27 cellular contexts compared by ENCODE assay signal in genomic region chr10:15472008-15472407, GRCh38.
DNase-seq lines count a peak whose midpoint lies in the region; ATAC-seq and TF ChIP-seq lines count a peak whose summit lies in the region.
"Had no signal": no experiment of that assay in that cellular context is flagged by ENCODE, and none has a peak within 500 bp of the region (broad histone marks: within the 10 kb centered on the region; RNA-seq: fewer than 3 reads in every experiment).

No MANE protein-coding gene starts in this region.

- H3K27ac Mint-ChIP-seq in nephron = peak overlapping the region; percentile 79 to 80 (median 80)
- no peak overlapping the region for H3K27ac Mint-ChIP-seq in CD4-positive, alpha-beta T cell
- H3K27ac Mint-ChIP-seq: activated B cell treated with CpG ODN at 0.5 μM for 24 hours had no signal

- peaks cover 19% of the 10 kb centered on the region for H3K4me1 Mint-ChIP-seq in nephron
- H3K4me1 Mint-ChIP-seq in CD4-positive, alpha-beta T cell (ENCODE audit: low read depth) = no peaks in the 10 kb centered on the region
- H3K4me1 Mint-ChIP-seq: activated B cell treated with CpG ODN at 0.5 μM for 24 hours had no signal

- H3K4me1 ChIP-seq in SJSA1 (replicated peaks) (peaks cover 38% of the 10 kb centered on the region), fibroblast of lung (ENCODE audit: control insufficient read depth, extremely low read depth, insufficient read depth, low read length) (peaks cover 5% of the 10 kb centered on the region), SJCRH30 (no peaks in the 10 kb centered on the region)
- H3K4me1 ChIP-seq: colonic mucosa, HAP-1, vagina had no signal

- CTCF ChIA-PET in RWPE1 (lab: Yijun Ruan, JAX) = no interaction called here
- CTCF ChIA-PET in CD4-positive, alpha-beta T cell (lab: Charles Lee) = no interaction called here

- POLR2A ChIA-PET in RWPE1 (lab: Yijun Ruan, JAX; ENCODE audit: low non-redundant PET) = no interaction called here
- POLR2A ChIA-PET in CD4-positive, alpha-beta T cell (lab: Charles Lee) = no interaction called here

- no peaks in the 10 kb centered on the region for H3K27me3 Mint-ChIP-seq in nephron (ENCODE audit: low read depth)
- peaks cover 66% of the 10 kb centered on the region for H3K27me3 Mint-ChIP-seq in CD4-positive, alpha-beta T cell
- H3K27me3 Mint-ChIP-seq: brain had no signal

- no peaks in the 10 kb centered on the region for H3K27me3 ChIP-seq in SJSA1 (replicated peaks)
- H3K27me3 ChIP-seq in fibroblast of lung (ENCODE audit: control insufficient read depth, insufficient read depth, low read length) = no peaks in the 10 kb centered on the region
- peaks cover 9% of the 10 kb centered on the region for H3K27me3 ChIP-seq in CD4-positive, alpha-beta T cell (ENCODE audit: control insufficient read depth, insufficient read depth, low read length)
- no peaks in the 10 kb centered on the region; the same call in 1 of the 2 replicates for H3K27me3 ChIP-seq in SJCRH30
- H3K27me3 ChIP-seq: colonic mucosa, vagina had no signal

- H3K36me3 Mint-ChIP-seq in nephron (ENCODE audit: low read depth) = no peaks in the 10 kb centered on the region
- H3K36me3 Mint-ChIP-seq in CD4-positive, alpha-beta T cell (ENCODE audit: low read depth) = no peaks in the 10 kb centered on the region
- H3K36me3 Mint-ChIP-seq: brain had no signal

- H3K9me3 ChIP-seq in SJSA1 (replicated peaks) (no peaks in the 10 kb centered on the region), fibroblast of lung (ENCODE audit: control insufficient read depth, insufficient read depth, low read depth, low read length) (no peaks in the 10 kb centered on the region), SJCRH30 (replicated peaks) (no peaks in the 10 kb centered on the region)
- H3K9me3 ChIP-seq in CD4-positive, alpha-beta T cell (ENCODE audit: control insufficient read depth, low read length) = no peaks in the 10 kb centered on the region
- H3K9me3 ChIP-seq: colonic mucosa, HAP-1, left lung, mucosa of descending colon, SK-N-SH, thoracic aorta, vagina had no signal

- ATAC-seq in CD4-positive, alpha-beta T cell (ENCODE audit: poor library complexity) = no peak
- ATAC-seq: left lung, Panc1 had no signal

- H3K27ac ChIP-seq in C4-2B (peak overlapping the region; percentile 12; the same call in 1 of the 2 replicates), SJSA1 (peak overlapping the region; percentile 60), fibroblast of lung (ENCODE audit: insufficient read depth, low read length) (no peak overlapping the region), RWPE1 (no peak overlapping the region), SJCRH30 (no peak overlapping the region)
- H3K27ac ChIP-seq in CD4-positive, alpha-beta T cell (ENCODE audit: low read depth, low read length) = no peak overlapping the region
- H3K27ac ChIP-seq: colonic mucosa, left lung, thoracic aorta, vagina had no signal

- TF ChIP-seq CTCF in C4-2B (conservative IDR thresholded peaks at IDR 0.05) = no peak
- TF ChIP-seq CTCF in fibroblast of lung (conservative IDR thresholded peaks at IDR 0.05 in 1 of 2, IDR thresholded peaks at IDR 0.05 in 1 of 2; ENCODE audit: low read depth in 1 of 2, low read length in 2 of 2) = no peak
- no peak for TF ChIP-seq CTCF in nephron (IDR thresholded peaks at IDR 0.05; ENCODE audit: unreplicated experiment in 3 of 3)
- no peak for TF ChIP-seq CTCF in RWPE1 (conservative IDR thresholded peaks at IDR 0.05; ENCODE audit: low read depth)
- no peak for TF ChIP-seq CTCF in CD4-positive, alpha-beta T cell (IDR thresholded peaks at IDR 0.05)

- intact Hi-C loops in CD4-positive, alpha-beta T cell (cut with DNase I, micrococcal nuclease) = no loop called here
- intact Hi-C loops in posterior cingulate gyrus (cut with DNase I) = no loop called here

- no peak overlapping the region for H3K4me3 Mint-ChIP-seq in nephron
- no peak overlapping the region for H3K4me3 Mint-ChIP-seq in CD4-positive, alpha-beta T cell
- H3K4me3 Mint-ChIP-seq: activated B cell treated with CpG ODN at 0.5 μM for 24 hours, neural crest cell had no signal

- peak overlapping the region; percentile 15 for H3K4me2 ChIP-seq in fibroblast of lung (ENCODE audit: extremely low read depth, insufficient read depth, low read length)
- H3K4me2 ChIP-seq: SK-N-SH had no signal

- H3K9me3 Mint-ChIP-seq in nephron = peaks cover 5% of the 10 kb centered on the region
- H3K9me3 Mint-ChIP-seq in CD4-positive, alpha-beta T cell = no peaks in the 10 kb centered on the region

- H3K4me3 ChIP-seq in SJSA1 (no peak overlapping the region), fibroblast of lung (replicated peaks in 1 of 4; ENCODE audit: control extremely low read depth in 1 of 4, insufficient read depth in 1 of 4, low read depth in 3 of 4, low read length in 4 of 4) (no peak overlapping the region), SJCRH30 (no peak overlapping the region)
- H3K4me3 ChIP-seq: colonic mucosa, HAP-1, left lung, mucosa of descending colon, thoracic aorta, vagina had no signal

- no peaks in the 10 kb centered on the region for H4K20me1 ChIP-seq in fibroblast of lung (ENCODE audit: control insufficient read depth, extremely low read depth, insufficient read depth, low read length)

- H3K9ac ChIP-seq in fibroblast of lung (ENCODE audit: insufficient read depth, low read length) = no peak overlapping the region
- H3K9ac ChIP-seq: SK-N-SH had no signal

- DNase-seq in SJSA1 (ENCODE audit: low read depth in 1 of 2, low spot score in 2 of 2) = peak in 1 of 2 experiments; percentile 49
- DNase-seq in fibroblast of lung (ENCODE audit: low read depth in 2 of 2) = no peak
- no peak for DNase-seq in RWPE1 (ENCODE audit: low spot score)
- DNase-seq in CD4-positive, alpha-beta T cell = no peak
- no peak for DNase-seq in posterior cingulate gyrus
- no peak for DNase-seq in SJCRH30
- DNase-seq: activated B cell treated with CpG ODN at 0.5 μM for 24 hours; activated CD4-positive, alpha-beta T cell treated with anti-CD3 and anti-CD28 coated beads, Interleukin-2, amount 50 U/mL, for 4 hours; activated effector memory CD4-positive, alpha-beta T cell treated with Interleukin-2 at 50 U/mL for 16 hours; colonic mucosa; head of caudate nucleus; Kasumi-1; left lung; mucosa of descending colon; NCI-H1092; NCI-H2029; SK-N-SH; stimulated activated CD4-positive, alpha-beta T cell treated with anti-CD3 and anti-CD28 coated beads, Interleukin-4, amount 100 ng/mL, for 24 hours; stimulated activated naive CD4-positive, alpha-beta T cell treated with Interleukin-2 at 50 U/mL for 16 hours had no signal

- H2AFZ ChIP-seq in fibroblast of lung (ENCODE audit: low read length) = no peak overlapping the region

- no peaks in the 10 kb centered on the region for H3K36me3 ChIP-seq in SJSA1
- H3K36me3 ChIP-seq in fibroblast of lung (ENCODE audit: control insufficient read depth, insufficient read depth, low read length) = no peaks in the 10 kb centered on the region
- no peaks in the 10 kb centered on the region for H3K36me3 ChIP-seq in SJCRH30
- H3K36me3 ChIP-seq: colonic mucosa, HAP-1, left lung, thoracic aorta, vagina had no signal

- no peaks in the 10 kb centered on the region for H3K79me2 ChIP-seq in fibroblast of lung (ENCODE audit: control insufficient read depth, insufficient read depth, low read length)

Comparison
In these comparisons a context has a peak if more than half of its experiments do, and no peak if none do; other contexts are left out.
1. H3K27ac ChIP-seq: peak in C4-2B (single experiment) and SJSA1 (single experiment); none in fibroblast of lung (single experiment), RWPE1 (single experiment), CD4-positive, alpha-beta T cell (single experiment) and SJCRH30 (single experiment).